Comparison of ENCODE assay signal across 1 cellular context in the genomic region with DNA sequence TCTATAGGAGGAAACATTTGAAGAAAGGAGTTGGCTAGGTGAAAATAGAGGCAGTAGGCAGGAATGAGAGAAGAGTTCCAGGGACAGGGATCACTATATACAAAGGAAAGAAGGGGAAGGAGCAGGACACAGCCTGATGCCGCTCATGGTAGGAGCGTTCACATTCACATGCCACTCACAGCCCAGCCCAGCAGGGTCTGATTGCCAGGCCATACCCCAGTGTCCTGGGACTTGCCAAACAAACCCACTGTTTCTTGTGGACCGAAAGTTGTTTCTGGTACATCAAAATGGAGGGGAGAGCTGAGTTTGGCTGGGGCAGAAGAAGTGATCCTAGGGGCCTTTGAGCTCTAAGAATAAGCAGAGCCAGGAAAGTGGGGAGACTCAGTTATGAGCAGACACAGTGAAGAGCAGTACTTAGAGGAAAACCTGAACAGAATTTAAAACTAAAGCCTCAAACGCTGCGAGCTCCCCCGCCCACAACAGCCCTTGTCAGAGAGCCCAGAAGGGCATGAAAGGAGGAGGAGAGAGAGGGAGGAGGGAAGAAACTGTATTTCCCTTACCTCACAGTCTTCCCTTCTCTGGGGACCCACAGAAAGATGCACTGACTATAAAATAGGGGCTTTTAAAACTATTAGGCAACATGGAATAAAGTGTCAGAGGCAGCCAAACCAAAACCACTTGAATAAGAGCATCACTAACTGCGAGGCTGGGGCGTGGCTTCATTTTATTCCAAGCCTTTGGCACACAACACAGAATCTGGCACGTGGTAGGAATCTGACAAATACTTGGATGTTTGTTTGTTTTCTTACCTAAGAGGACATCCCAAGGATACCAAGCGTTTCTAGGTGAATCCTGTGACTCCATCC.
TF ChIP-seq lines count a peak whose summit lies in the region.

No MANE protein-coding gene starts in this region.

TF ChIP-seq in HEK293, 187 proteins besides CTCF, POLR2A, EP300 and RAD21 (continued from another document):
- TF ChIP-seq, protein P1, sequence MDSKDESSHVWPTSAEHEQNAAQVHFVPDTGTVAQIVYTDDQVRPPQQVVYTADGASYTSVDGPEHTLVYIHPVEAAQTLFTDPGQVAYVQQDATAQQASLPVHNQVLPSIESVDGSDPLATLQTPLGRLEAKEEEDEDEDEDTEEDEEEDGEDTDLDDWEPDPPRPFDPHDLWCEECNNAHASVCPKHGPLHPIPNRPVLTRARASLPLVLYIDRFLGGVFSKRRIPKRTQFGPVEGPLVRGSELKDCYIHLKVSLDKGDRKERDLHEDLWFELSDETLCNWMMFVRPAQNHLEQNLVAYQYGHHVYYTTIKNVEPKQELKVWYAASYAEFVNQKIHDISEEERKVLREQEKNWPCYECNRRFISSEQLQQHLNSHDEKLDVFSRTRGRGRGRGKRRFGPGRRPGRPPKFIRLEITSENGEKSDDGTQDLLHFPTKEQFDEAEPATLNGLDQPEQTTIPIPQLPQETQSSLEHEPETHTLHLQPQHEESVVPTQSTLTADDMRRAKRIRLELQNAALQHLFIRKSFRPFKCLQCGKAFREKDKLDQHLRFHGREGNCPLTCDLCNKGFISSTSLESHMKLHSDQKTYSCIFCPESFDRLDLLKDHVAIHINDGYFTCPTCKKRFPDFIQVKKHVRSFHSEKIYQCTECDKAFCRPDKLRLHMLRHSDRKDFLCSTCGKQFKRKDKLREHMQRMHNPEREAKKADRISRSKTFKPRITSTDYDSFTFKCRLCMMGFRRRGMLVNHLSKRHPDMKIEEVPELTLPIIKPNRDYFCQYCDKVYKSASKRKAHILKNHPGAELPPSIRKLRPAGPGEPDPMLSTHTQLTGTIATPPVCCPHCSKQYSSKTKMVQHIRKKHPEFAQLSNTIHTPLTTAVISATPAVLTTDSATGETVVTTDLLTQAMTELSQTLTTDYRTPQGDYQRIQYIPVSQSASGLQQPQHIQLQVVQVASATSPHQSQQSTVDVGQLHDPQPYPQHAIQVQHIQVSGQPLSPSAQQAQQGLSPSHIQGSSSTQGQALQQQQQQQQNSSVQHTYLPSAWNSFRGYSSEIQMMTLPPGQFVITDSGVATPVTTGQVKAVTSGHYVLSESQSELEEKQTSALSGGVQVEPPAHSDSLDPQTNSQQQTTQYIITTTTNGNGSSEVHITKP (tag by site-specific recombination; IDR thresholded peaks at IDR 0.05), result peak; percentile 99
- TF ChIP-seq, protein P2, sequence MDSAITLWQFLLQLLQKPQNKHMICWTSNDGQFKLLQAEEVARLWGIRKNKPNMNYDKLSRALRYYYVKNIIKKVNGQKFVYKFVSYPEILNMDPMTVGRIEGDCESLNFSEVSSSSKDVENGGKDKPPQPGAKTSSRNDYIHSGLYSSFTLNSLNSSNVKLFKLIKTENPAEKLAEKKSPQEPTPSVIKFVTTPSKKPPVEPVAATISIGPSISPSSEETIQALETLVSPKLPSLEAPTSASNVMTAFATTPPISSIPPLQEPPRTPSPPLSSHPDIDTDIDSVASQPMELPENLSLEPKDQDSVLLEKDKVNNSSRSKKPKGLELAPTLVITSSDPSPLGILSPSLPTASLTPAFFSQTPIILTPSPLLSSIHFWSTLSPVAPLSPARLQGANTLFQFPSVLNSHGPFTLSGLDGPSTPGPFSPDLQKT (IDR thresholded peaks at IDR 0.05; ENCODE audit: borderline replicate concordance, low read depth, low read length), result no peak
- TF ChIP-seq KLF9 (tag by site-specific recombination; IDR thresholded peaks at IDR 0.05; ENCODE audit: low read depth) (peak; percentile 34; the same call in 1 of the 2 replicates), ZNF664 (tag by site-specific recombination; IDR thresholded peaks at IDR 0.05) (no peak), ZNF560 (tag by site-specific recombination; IDR thresholded peaks at IDR 0.05; ENCODE audit: borderline replicate concordance) (no peak), ZNF394 (tag by site-specific recombination; IDR thresholded peaks at IDR 0.05; ENCODE audit: borderline replicate concordance) (no peak), ZNF768 (tag by site-specific recombination; IDR thresholded peaks at IDR 0.05) (no peak), ZNF366 (tag by site-specific recombination; conservative IDR thresholded peaks at IDR 0.05) (peak; percentile 42; the same call in 1 of the 2 replicates), ZNF610 (tag by site-specific recombination; IDR thresholded peaks at IDR 0.05; ENCODE audit: borderline replicate concordance) (no peak), ZNF211 (tag by site-specific recombination; IDR thresholded peaks at IDR 0.05; ENCODE audit: low read depth) (no peak), ZNF292 (tag by site-specific recombination; IDR thresholded peaks at IDR 0.05; ENCODE audit: borderline replicate concordance, low read depth) (no peak), ZNF548 (tag by site-specific recombination; IDR thresholded peaks at IDR 0.05) (no peak), KLF10 (tag by site-specific recombination; IDR thresholded peaks at IDR 0.05) (no peak), ZNF48 (tag by site-specific recombination; IDR thresholded peaks at IDR 0.05) (no peak), ZXDB (tag by site-specific recombination; IDR thresholded peaks at IDR 0.05) (no peak)
- TF ChIP-seq, protein P3, sequence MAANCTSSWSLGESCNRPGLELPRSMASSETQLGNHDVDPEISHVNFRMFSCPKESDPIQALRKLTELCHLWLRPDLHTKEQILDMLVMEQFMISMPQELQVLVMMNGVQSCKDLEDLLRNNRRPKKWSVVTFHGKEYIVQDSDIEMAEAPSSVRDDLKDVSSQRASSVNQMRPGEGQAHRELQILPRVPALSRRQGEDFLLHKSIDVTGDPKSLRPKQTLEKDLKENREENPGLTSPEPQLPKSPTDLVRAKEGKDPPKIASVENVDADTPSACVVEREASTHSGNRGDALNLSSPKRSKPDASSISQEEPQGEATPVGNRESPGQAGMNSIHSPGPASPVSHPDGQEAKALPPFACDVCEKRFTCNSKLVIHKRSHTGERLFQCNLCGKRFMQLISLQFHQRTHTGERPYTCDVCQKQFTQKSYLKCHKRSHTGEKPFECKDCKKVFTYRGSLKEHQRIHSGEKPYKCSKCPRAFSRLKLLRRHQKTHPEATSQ (tag by site-specific recombination; IDR thresholded peaks at IDR 0.05), result no peak
